Comparison of ENCODE assay signal across 8 cellular contexts in the genomic region with DNA sequence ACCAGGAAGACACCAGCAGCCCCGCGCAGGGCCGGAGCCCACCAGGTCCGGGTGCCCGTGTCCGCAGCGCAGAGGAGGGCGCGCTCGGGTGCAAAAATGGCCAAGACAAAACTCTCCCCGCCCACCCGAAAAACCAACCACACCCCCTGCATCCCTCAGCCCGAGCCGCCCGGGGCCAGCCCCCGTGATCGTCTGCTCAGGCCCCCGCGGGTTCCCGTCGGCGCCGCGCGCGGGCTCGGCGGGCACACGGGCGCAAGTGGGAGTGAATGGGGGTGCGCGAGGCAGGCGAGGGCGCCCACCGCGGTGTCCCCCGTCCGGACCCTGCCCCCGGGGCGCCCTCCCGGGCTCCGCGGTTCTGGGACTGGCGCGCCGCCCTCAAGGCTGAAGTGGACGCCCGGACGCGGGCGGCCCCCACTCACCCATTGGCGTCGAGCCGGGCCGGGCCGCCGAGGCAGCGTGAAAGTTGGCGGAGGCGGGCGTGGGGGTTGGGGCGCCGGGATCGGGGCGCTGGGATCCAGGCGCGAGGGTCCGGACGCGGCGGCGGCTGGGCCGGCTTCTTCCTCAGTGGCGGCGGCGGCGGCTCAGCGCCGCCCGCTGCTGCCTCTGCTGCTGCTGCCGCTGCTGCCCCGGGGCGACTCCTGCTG. TPM values are rescaled to one million over a fixed set of nuclear protein-coding genes. Genes with fewer than 3 reads are reported as not detected.
DNase-seq lines count a peak whose midpoint lies in the region; ATAC-seq and TF ChIP-seq lines count a peak whose summit lies in the region.

No MANE protein-coding gene starts in this region.

- peaks cover 34% of the 10 kb centered on the region for H3K79me2 ChIP-seq in ACC112 (ENCODE audit: control insufficient read depth, insufficient read depth, low read length, unreplicated experiment)

- H3K27me3 ChIP-seq in ACC112 (ENCODE audit: insufficient read depth, low read length) (no peaks in the 10 kb centered on the region), breast epithelium (peaks cover 0 to 13% of the 10 kb centered on the region in 2 donors), left lung (no peaks in the 10 kb centered on the region)

- TF ChIP-seq CTCF in RWPE1 (conservative IDR thresholded peaks at IDR 0.05; ENCODE audit: low read depth) (no peak), breast epithelium (IDR thresholded peaks at IDR 0.05) (no peak), left lung (IDR thresholded peaks at IDR 0.05) (no peak)

- intact Hi-C loops in breast epithelium (cut with DNase I; ENCODE audit: low total_unique reads), result no loop called here
- intact Hi-C loops in left lung (cut with DNase I), result loop anchor here in 1 of 2 donors (10.0 kb wide), 2 partner anchors 142 to 292 kb away; no protein-coding TSS in a partner anchor

- H3K36me3 Mint-ChIP-seq in stimulated activated naive CD8-positive, alpha-beta T cell treated with anti-CD3 and anti-CD28 coated beads, Interleukin-15, Interleukin-2, amounts not matched to agents 100 ng/mL and 50 ng/mL, for 24 hours (ENCODE audit: low read depth), result no peaks in the 10 kb centered on the region

- no peak for TF ChIP-seq POLR2A in breast epithelium (IDR thresholded peaks at IDR 0.05)

- ATAC-seq in GM19397 (IDR thresholded peaks at IDR 0.05; ENCODE audit: unreplicated experiment) (peak; percentile 18), left lung (peak; percentile 6), HG02610 (IDR thresholded peaks at IDR 0.05; ENCODE audit: unreplicated experiment) (no peak)

- DNase-seq in RWPE1 (ENCODE audit: low spot score) (peak; percentile 7), breast epithelium (ENCODE audit: low spot score in 2 of 2) (no peak), left lung (peak in 1 of 2 donors; percentile 80), hippocampal formation (lab: John Stamatoyannopoulos, UW) (no peak)

- no peaks in the 10 kb centered on the region for H3K9me3 ChIP-seq in breast epithelium
- no peaks in the 10 kb centered on the region for H3K9me3 ChIP-seq in left lung

- CTCF ChIA-PET in RWPE1 (lab: Yijun Ruan, JAX), result no interaction called here

- POLR2A ChIA-PET in RWPE1 (lab: Yijun Ruan, JAX; ENCODE audit: low non-redundant PET), result interaction anchor here (0.6 kb wide), 1 partner anchor 62 kb away, joined by 3 read pairs; no protein-coding TSS in a partner anchor

- H3K4me1 Mint-ChIP-seq in stimulated activated naive CD8-positive, alpha-beta T cell treated with anti-CD3 and anti-CD28 coated beads, Interleukin-15, Interleukin-2, amounts not matched to agents 100 ng/mL and 50 ng/mL, for 24 hours (ENCODE audit: low read depth), result peaks cover 60% of the 10 kb centered on the region

- H3K27ac ChIP-seq in ACC112 (ENCODE audit: low read depth, low read length) (peak overlapping the region; percentile 43; the same call in 1 of the 2 replicates), RWPE1 (peak overlapping the region; percentile 77; the same call in 1 of the 2 replicates), breast epithelium (peak overlapping the region; percentile 57 to 88), left lung (peak overlapping the region; percentile 73 to 92)

- H3K36me3 ChIP-seq in ACC112 (ENCODE audit: insufficient read depth, low read length) (no peaks in the 10 kb centered on the region), breast epithelium (no peaks in the 10 kb centered on the region), left lung (no peaks in the 10 kb centered on the region)

- H3K9me3 Mint-ChIP-seq in stimulated activated naive CD8-positive, alpha-beta T cell treated with anti-CD3 and anti-CD28 coated beads, Interleukin-15, Interleukin-2, amounts not matched to agents 100 ng/mL and 50 ng/mL, for 24 hours, result no peaks in the 10 kb centered on the region

- no peak overlapping the region for H3K27ac Mint-ChIP-seq in stimulated activated naive CD8-positive, alpha-beta T cell treated with anti-CD3 and anti-CD28 coated beads, Interleukin-15, Interleukin-2, amounts not matched to agents 100 ng/mL and 50 ng/mL, for 24 hours

- H2AFZ ChIP-seq in ACC112 (ENCODE audit: low read length, unreplicated experiment), result peak overlapping the region; percentile 38

- peak overlapping the region; percentile 83 for H3K4me3 Mint-ChIP-seq in stimulated activated naive CD8-positive, alpha-beta T cell treated with anti-CD3 and anti-CD28 coated beads, Interleukin-15, Interleukin-2, amounts not matched to agents 100 ng/mL and 50 ng/mL, for 24 hours

- H3K4me1 ChIP-seq in ACC112 (ENCODE audit: control insufficient read depth, insufficient read depth, low read length, unreplicated experiment) (peaks cover 22% of the 10 kb centered on the region), breast epithelium (peaks cover 0 to 3% of the 10 kb centered on the region in 2 donors), left lung (peaks cover 0 to 32% of the 10 kb centered on the region in 2 donors)

- H3K4me3 ChIP-seq in ACC112 (ENCODE audit: low read depth, low read length) (peak overlapping the region; percentile 99), breast epithelium (peak overlapping the region; percentile 64 to 80 (median 67)), left lung (peak overlapping the region; percentile 44 to 60)

- no peaks in the 10 kb centered on the region for H3K27me3 Mint-ChIP-seq in stimulated activated naive CD8-positive, alpha-beta T cell treated with anti-CD3 and anti-CD28 coated beads, Interleukin-15, Interleukin-2, amounts not matched to agents 100 ng/mL and 50 ng/mL, for 24 hours

RNA-seq across cellular contexts. Expression of gene SH3KBP1, which starts 0.4 kb away (rescaled TPM):
- total RNA-seq in breast epithelium (10 to 100 TPM; 17.9 to 50.4 (median 21.0) TPM), left lung (10 to 100 TPM; 46.4 to 47.3 TPM)
